1 cellular context compared by ENCODE assay signal in the genomic region with DNA sequence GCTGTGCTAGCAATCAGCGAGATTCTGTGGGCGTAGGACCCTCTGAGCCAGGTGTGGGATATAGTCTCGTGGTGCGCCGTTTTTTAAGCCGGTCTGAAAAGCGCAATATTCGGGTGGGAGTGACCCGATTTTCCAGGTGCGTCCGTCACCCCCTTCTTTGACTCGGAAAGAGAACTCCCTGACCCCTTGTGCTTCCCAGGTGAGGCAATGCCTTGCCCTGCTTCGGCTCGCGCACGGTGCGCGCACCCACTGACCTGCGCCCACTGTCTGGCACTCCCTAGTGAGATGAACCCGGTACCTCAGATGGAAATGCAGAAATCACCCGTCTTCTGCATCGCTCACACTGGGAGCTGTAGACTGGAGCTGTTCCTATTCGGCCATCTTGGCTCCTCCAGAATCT.
TF ChIP-seq lines count a peak whose summit lies in the region.
"Not testable (repeated sequence)": the region's sequence is repeated elsewhere in the genome, so short reads cannot be mapped to it uniquely, and the experiment has no call there.

No MANE protein-coding gene starts in this region.

TF ChIP-seq in K562, 482 proteins besides CTCF, POLR2A, EP300 and RAD21 (continued from another document):
- TF ChIP-seq, protein P1, sequence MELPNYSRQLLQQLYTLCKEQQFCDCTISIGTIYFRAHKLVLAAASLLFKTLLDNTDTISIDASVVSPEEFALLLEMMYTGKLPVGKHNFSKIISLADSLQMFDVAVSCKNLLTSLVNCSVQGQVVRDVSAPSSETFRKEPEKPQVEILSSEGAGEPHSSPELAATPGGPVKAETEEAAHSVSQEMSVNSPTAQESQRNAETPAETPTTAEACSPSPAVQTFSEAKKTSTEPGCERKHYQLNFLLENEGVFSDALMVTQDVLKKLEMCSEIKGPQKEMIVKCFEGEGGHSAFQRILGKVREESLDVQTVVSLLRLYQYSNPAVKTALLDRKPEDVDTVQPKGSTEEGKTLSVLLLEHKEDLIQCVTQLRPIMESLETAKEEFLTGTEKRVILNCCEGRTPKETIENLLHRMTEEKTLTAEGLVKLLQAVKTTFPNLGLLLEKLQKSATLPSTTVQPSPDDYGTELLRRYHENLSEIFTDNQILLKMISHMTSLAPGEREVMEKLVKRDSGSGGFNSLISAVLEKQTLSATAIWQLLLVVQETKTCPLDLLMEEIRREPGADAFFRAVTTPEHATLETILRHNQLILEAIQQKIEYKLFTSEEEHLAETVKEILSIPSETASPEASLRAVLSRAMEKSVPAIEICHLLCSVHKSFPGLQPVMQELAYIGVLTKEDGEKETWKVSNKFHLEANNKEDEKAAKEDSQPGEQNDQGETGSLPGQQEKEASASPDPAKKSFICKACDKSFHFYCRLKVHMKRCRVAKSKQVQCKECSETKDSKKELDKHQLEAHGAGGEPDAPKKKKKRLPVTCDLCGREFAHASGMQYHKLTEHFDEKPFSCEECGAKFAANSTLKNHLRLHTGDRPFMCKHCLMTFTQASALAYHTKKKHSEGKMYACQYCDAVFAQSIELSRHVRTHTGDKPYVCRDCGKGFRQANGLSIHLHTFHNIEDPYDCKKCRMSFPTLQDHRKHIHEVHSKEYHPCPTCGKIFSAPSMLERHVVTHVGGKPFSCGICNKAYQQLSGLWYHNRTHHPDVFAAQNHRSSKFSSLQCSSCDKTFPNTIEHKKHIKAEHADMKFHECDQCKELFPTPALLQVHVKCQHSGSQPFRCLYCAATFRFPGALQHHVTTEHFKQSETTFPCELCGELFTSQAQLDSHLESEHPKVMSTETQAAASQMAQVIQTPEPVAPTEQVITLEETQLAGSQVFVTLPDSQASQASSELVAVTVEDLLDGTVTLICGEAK (IDR thresholded peaks at IDR 0.05), result peak; percentile 54; the same call in 1 of the 2 replicates
- TF ChIP-seq, protein P1 (CRISPR knock-in tag; IDR thresholded peaks at IDR 0.05), result not testable (repeated sequence)
